7 cellular contexts compared by ENCODE assay signal in the genomic region with DNA sequence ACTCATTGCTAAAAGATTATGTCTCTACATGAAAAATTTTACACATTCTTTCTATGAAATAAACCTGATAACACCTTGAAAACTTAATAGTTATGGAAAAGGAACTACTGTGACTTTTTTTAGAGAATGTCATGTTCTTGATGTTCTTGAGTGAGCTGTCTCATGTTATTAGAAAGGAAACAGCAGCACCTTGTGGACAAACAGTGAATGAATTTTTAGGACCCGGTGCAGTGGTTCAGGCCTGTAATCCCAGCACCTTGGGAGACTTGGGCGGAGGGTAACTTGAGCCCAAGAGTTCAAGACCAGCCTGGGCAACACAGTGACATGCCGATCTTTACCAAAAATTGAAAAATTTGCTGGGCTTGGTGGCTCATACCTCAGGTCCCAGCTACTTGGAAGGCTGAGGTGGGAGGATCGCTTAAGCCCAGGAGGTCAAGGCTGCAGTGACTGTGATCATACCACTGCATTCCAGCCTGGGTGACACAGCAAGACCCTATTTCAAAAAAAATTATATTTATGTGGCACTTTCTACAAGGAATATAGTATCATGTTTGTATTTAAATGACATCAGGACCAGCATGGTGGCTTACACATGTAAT.
DNase-seq lines count a peak whose midpoint lies in the region; ATAC-seq, FAIRE-seq and TF ChIP-seq lines count a peak whose summit lies in the region.
"Not testable (repeated sequence)": the region's sequence is repeated elsewhere in the genome, so short reads cannot be mapped to it uniquely, and the experiment has no call there.

No MANE protein-coding gene starts in this region.

- not testable (repeated sequence) for H3K4me2 ChIP-seq in DOHH2 (ENCODE audit: low read length); K562 (ENCODE audit: insufficient read depth, low read length)

- not testable (repeated sequence) for H3K4me1 Mint-ChIP-seq in mesothelial cell of epicardium

- CTCF ChIA-PET in K562 (lab: Yijun Ruan, JAX; ENCODE audit: low intra/inter-chr PET ratio), result not testable (repeated sequence)

- WGBS in K562 (ENCODE audit: insufficient coverage, low coverage, missing lambda C conversion rate), result 13% methylated on average over 4 of the region's 4 CpGs

- H3K27me3 ChIP-seq in DOHH2 (ENCODE audit: control insufficient read depth, low read length); HAP-1 (ENCODE audit: low read depth); K562 (ENCODE audit: control insufficient read depth in 2 of 2, insufficient read depth in 2 of 2, low read length in 2 of 2): not testable (repeated sequence)

- H3K9me2 ChIP-seq in DOHH2 (replicated peaks; ENCODE audit: control insufficient read depth, low read length), result not testable (repeated sequence)

- TF ChIP-seq RAD21 in K562 (CRISPR knock-in tag; conservative IDR thresholded peaks at IDR 0.05 in 1 of 2, IDR thresholded peaks at IDR 0.05 in 1 of 2), result peak; percentile 61 to 83; a peak in 3 of 4 replicates

- not testable (repeated sequence) for H3K9ac ChIP-seq in K562 (ENCODE audit: insufficient read depth in 1 of 2, low read depth in 2 of 2, low read length in 2 of 2)

- H3K36me3 ChIP-seq in DOHH2 (ENCODE audit: control insufficient read depth, low read length); HAP-1 (replicated peaks); K562 (ENCODE audit: control insufficient read depth, insufficient read depth, low read length): not testable (repeated sequence)

- intact Hi-C loops in K562 (cut with micrococcal nuclease), result not testable (repeated sequence)

- not testable (repeated sequence) for H3K27me3 Mint-ChIP-seq in mesothelial cell of epicardium (ENCODE audit: low read depth)

- H3K9me3 Mint-ChIP-seq in mesothelial cell of epicardium, result peaks cover 68% of the 10 kb centered on the region

- not testable (repeated sequence) for H4K20me1 ChIP-seq in DOHH2 (ENCODE audit: control insufficient read depth, insufficient read depth, low read depth, low read length); K562 (replicated peaks; ENCODE audit: control insufficient read depth, insufficient read depth, low read length)

- not testable (repeated sequence) for TF ChIP-seq POLR2A in K562 (conservative IDR thresholded peaks at IDR 0.05)

- not testable (repeated sequence) for H3K9me1 ChIP-seq in K562 (ENCODE audit: control insufficient read depth, insufficient read depth, low read length)

- ATAC-seq in K562, result not testable (repeated sequence)

- not testable (repeated sequence) for H3F3A ChIP-seq in DOHH2 (ENCODE audit: control insufficient read depth, insufficient read depth)

- H3K4me1 ChIP-seq in DOHH2 (ENCODE audit: control insufficient read depth, low read length); HAP-1; K562 (replicated peaks in 1 of 2; ENCODE audit: control insufficient read depth in 2 of 2, insufficient read depth in 2 of 2, low read length in 2 of 2): not testable (repeated sequence)

- DNase-seq in HAP-1 (ENCODE audit: low spot score in 2 of 2) (peak; percentile 37 to 52), M059J (ENCODE audit: low read depth) (peak; percentile 9), RPMI7951 (ENCODE audit: low read depth) (peak; percentile 56), K562 (ENCODE audit: extremely low read depth in 1 of 4, low spot score in 3 of 4) (peak in 1 of 4 experiments; percentile 76), fibroblast of villous mesenchyme (ENCODE audit: low read depth) (peak; percentile 17)
- DNase-seq in mesothelial cell of epicardium (ENCODE audit: low spot score in 2 of 2, unreplicated experiment in 2 of 2), result not testable (repeated sequence)

- TF ChIP-seq EP300 in K562 (IDR thresholded peaks at IDR 0.05; ENCODE audit: low read length), result not testable (repeated sequence)

- H3K9me3 ChIP-seq in DOHH2 (ENCODE audit: control insufficient read depth, insufficient read depth, low read length); HAP-1; K562 (replicated peaks; ENCODE audit: control insufficient read depth, insufficient read depth, low read depth, low read length): not testable (repeated sequence)

- not testable (repeated sequence) for H3K27ac ChIP-seq in DOHH2 (ENCODE audit: low read depth, low read length); K562 (ENCODE audit: extremely low read depth, low read depth, low read length)

- POLR2A ChIA-PET in K562 (lab: Yijun Ruan, JAX), result not testable (repeated sequence)

- not testable (repeated sequence) for H2AFZ ChIP-seq in K562 (ENCODE audit: low read depth, low read length)

- not testable (repeated sequence) for BruUV-seq in K562 (replicated peaks; lab: Mats Ljungman, UMichigan)

- H3K36me3 Mint-ChIP-seq in mesothelial cell of epicardium, result not testable (repeated sequence)

- peak; percentile 49 for TF ChIP-seq CTCF in DOHH2 (IDR thresholded peaks at IDR 0.05; ENCODE audit: low read depth, low read length, poor library complexity, severe bottlenecking)
- peak; percentile 41 to 62 (median 52); a peak in 5 of 6 replicates for TF ChIP-seq CTCF in K562 (IDR thresholded peaks at IDR 0.05 in 2 of 3, conservative IDR thresholded peaks at IDR 0.05 in 1 of 3; ENCODE audit: insufficient read depth in 2 of 3, low read depth in 1 of 3, low read length in 3 of 3)
- peak; percentile 37 for TF ChIP-seq CTCF in fibroblast of villous mesenchyme (IDR thresholded peaks at IDR 0.05; ENCODE audit: insufficient read depth, low read depth, low read length)
- TF ChIP-seq CTCF in mesothelial cell of epicardium (IDR thresholded peaks at IDR 0.05; ENCODE audit: unreplicated experiment), result peak; percentile 18

- H3K79me2 ChIP-seq in DOHH2 (ENCODE audit: control insufficient read depth, low read length); K562 (ENCODE audit: control insufficient read depth, insufficient read depth, low read length): not testable (repeated sequence)

- H3K27ac Mint-ChIP-seq in mesothelial cell of epicardium, result not testable (repeated sequence)

- not testable (repeated sequence) for FAIRE-seq in K562 (lab: Jason Lieb, UNC)

- in situ Hi-C loops in HAP-1 (cut with MboI; ENCODE audit: low sequenced_read_pairs); K562 (cut with MboI): not testable (repeated sequence)

- not testable (repeated sequence) for H3K4me3 Mint-ChIP-seq in mesothelial cell of epicardium

- not testable (repeated sequence) for H3K4me3 ChIP-seq in DOHH2 (ENCODE audit: low read length); HAP-1; K562; fibroblast of villous mesenchyme (ENCODE audit: low read depth, low read length)

TF ChIP-seq in K562, 482 proteins besides CTCF, POLR2A, EP300 and RAD21:
- peak; percentile 42; the same call in 1 of the 2 replicates for TF ChIP-seq KLF16 (IDR thresholded peaks at IDR 0.05)
- TF ChIP-seq, protein P1, sequence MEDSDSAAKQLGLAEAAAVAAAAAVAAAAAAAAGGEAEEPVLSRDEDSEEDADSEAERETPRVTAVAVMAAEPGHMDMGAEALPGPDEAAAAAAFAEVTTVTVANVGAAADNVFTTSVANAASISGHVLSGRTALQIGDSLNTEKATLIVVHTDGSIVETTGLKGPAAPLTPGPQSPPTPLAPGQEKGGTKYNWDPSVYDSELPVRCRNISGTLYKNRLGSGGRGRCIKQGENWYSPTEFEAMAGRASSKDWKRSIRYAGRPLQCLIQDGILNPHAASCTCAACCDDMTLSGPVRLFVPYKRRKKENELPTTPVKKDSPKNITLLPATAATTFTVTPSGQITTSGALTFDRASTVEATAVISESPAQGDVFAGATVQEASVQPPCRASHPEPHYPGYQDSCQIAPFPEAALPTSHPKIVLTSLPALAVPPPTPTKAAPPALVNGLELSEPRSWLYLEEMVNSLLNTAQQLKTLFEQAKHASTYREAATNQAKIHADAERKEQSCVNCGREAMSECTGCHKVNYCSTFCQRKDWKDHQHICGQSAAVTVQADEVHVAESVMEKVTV (CRISPR knock-in tag; IDR thresholded peaks at IDR 0.05), result peak; percentile 52
- TF ChIP-seq SMC3 (conservative IDR thresholded peaks at IDR 0.05; ENCODE audit: insufficient read depth, low read depth, low read length), result peak; percentile 41; the same call in 1 of the 2 replicates
